In genomic region chr11:72519220-72519881, GRCh38 we compare ENCODE assay signal across 7 cellular contexts.
DNase-seq lines count a peak whose midpoint lies in the region; ATAC-seq and TF ChIP-seq lines count a peak whose summit lies in the region.

No MANE protein-coding gene starts in this region.

- DNase-seq in HFFc6, result no peak
- DNase-seq in T-helper 2 cell treated with Interferon-gamma antibody and Interleukin-4, amounts not matched to agents 5 μg/mL and 100 μg/mL, for 36 hours (ENCODE audit: low spot score), result no peak
- peak; percentile 36 for DNase-seq in fibroblast of peridontal ligament (ENCODE audit: extremely low read depth)
- peak; percentile 34 for DNase-seq in stimulated activated CD8-positive, alpha-beta memory T cell treated with anti-CD3 and anti-CD28 coated beads, Interleukin-4, amount 100 ng/mL, for 48 hours
- DNase-seq in glomerular visceral epithelial cell (ENCODE audit: extremely low spot score), result no peak
- DNase-seq in SHP77 treated with DMSO at 0.1 percent for 48 hours (lab: John Stamatoyannopoulos, UW), result no peak

- peaks cover 17% of the 10 kb centered on the region for H3K4me1 Mint-ChIP-seq in HFFc6 (ENCODE audit: low read depth)
- H3K4me1 Mint-ChIP-seq in T-helper 2 cell treated with Interferon-gamma antibody and Interleukin-4, amounts not matched to agents 5 μg/mL and 100 μg/mL, for 36 hours (ENCODE audit: low read depth), result peaks cover 27% of the 10 kb centered on the region

- ATAC-seq in GM18511 (IDR thresholded peaks at IDR 0.05; ENCODE audit: unreplicated experiment), result no peak

- TF ChIP-seq CTCF in HFFc6 (IDR thresholded peaks at IDR 0.05), result no peak

- no peaks in the 10 kb centered on the region for H3K36me3 Mint-ChIP-seq in HFFc6 (ENCODE audit: low read depth)
- no peaks in the 10 kb centered on the region for H3K36me3 Mint-ChIP-seq in T-helper 2 cell treated with Interferon-gamma antibody and Interleukin-4, amounts not matched to agents 5 μg/mL and 100 μg/mL, for 36 hours (ENCODE audit: low read depth)

- peaks cover 43% of the 10 kb centered on the region for H3K27me3 Mint-ChIP-seq in HFFc6 (ENCODE audit: insufficient read depth)
- H3K27me3 Mint-ChIP-seq in T-helper 2 cell treated with Interferon-gamma antibody and Interleukin-4, amounts not matched to agents 5 μg/mL and 100 μg/mL, for 36 hours (ENCODE audit: low read depth), result peaks cover 28% of the 10 kb centered on the region

- H3K4me3 Mint-ChIP-seq in HFFc6, result peak overlapping the region; percentile 84
- peak overlapping the region; percentile 75 for H3K4me3 Mint-ChIP-seq in T-helper 2 cell treated with Interferon-gamma antibody and Interleukin-4, amounts not matched to agents 5 μg/mL and 100 μg/mL, for 36 hours

- H3K9me3 Mint-ChIP-seq in HFFc6, result no peaks in the 10 kb centered on the region
- peaks cover 6% of the 10 kb centered on the region for H3K9me3 Mint-ChIP-seq in T-helper 2 cell treated with Interferon-gamma antibody and Interleukin-4, amounts not matched to agents 5 μg/mL and 100 μg/mL, for 36 hours

- peak overlapping the region; percentile 20; the same call in 1 of the 2 replicates for H3K27ac Mint-ChIP-seq in HFFc6
- H3K27ac Mint-ChIP-seq in T-helper 2 cell treated with Interferon-gamma antibody and Interleukin-4, amounts not matched to agents 5 μg/mL and 100 μg/mL, for 36 hours, result peak overlapping the region; percentile 89

Comparison
In these comparisons a context has a peak if more than half of its experiments do, and no peak if none do; other contexts are left out.
1. DNase-seq: peak in fibroblast of peridontal ligament (single experiment) and stimulated activated CD8-positive, alpha-beta memory T cell treated with anti-CD3 and anti-CD28 coated beads, Interleukin-4, amount 100 ng/mL, for 48 hours (single experiment); none in HFFc6 (single experiment), T-helper 2 cell treated with Interferon-gamma antibody and Interleukin-4, amounts not matched to agents 5 μg/mL and 100 μg/mL, for 36 hours (single experiment), glomerular visceral epithelial cell (single experiment) and SHP77 treated with DMSO at 0.1 percent for 48 hours (single experiment).